ENCODE assay signal across 16 cellular contexts in genomic region chr11:15913261-15913660, GRCh38.
DNase-seq lines count a peak whose midpoint lies in the region; ATAC-seq and TF ChIP-seq lines count a peak whose summit lies in the region.
"Had no signal": no experiment of that assay in that cellular context is flagged by ENCODE, and none has a peak within 500 bp of the region (broad histone marks: within the 10 kb centered on the region; RNA-seq: fewer than 3 reads in every experiment).

No MANE protein-coding gene starts in this region.

- H3K27ac Mint-ChIP-seq in Caco-2 (ENCODE audit: unreplicated experiment), result peak overlapping the region; percentile 6
- H3K27ac Mint-ChIP-seq in neural crest cell (ENCODE audit: unreplicated experiment), result peak overlapping the region; percentile 58
- no peak overlapping the region for H3K27ac Mint-ChIP-seq in activated CD8-positive, alpha-beta memory T cell treated with anti-CD3 and anti-CD28 coated beads, Interleukin-2, amount 10 ng/mL, durations not matched to agents 7 days and 5 days
- H3K27ac Mint-ChIP-seq: memory B cell had no signal

- no TSS peak for BruUV-seq in Caco-2 (replicated peaks; lab: Mats Ljungman, UMichigan)

- intact Hi-C loops in Caco-2 (cut with micrococcal nuclease; ENCODE audit: unreplicated experiment) (loop anchor here (5.0 kb wide), 1 partner anchor 61 kb away; no protein-coding TSS in a partner anchor), Right ventricle myocardium superior (cut with DNase I) (no loop called here), ascending aorta (cut with DNase I) (no loop called here)

- H3K27ac ChIP-seq in VCaP (no peak overlapping the region), ascending aorta (peak overlapping the region in 1 of 2 donors; percentile 49)

- no peaks in the 10 kb centered on the region for H3K36me3 Mint-ChIP-seq in Caco-2 (ENCODE audit: insufficient read depth, unreplicated experiment)
- H3K36me3 Mint-ChIP-seq in neural crest cell (ENCODE audit: low read depth), result peaks cover 2% of the 10 kb centered on the region
- no peaks in the 10 kb centered on the region for H3K36me3 Mint-ChIP-seq in activated T-cell treated with anti-CD3 and anti-CD28 coated beads, Interleukin-2, amount 50 U/mL, for 4 hours (ENCODE audit: insufficient read depth)
- no peaks in the 10 kb centered on the region for H3K36me3 Mint-ChIP-seq in activated CD8-positive, alpha-beta memory T cell treated with anti-CD3 and anti-CD28 coated beads, Interleukin-2, amount 10 ng/mL, durations not matched to agents 7 days and 5 days
- H3K36me3 Mint-ChIP-seq: activated naive CD4-positive, alpha-beta T cell treated with anti-CD3 and anti-CD28 coated beads, Interleukin-2, amount 50 U/mL, for 72 hours; memory B cell had no signal

- CTCF ChIA-PET in Caco-2 (lab: Charles Lee), result interaction anchor here (0.9 to 1.4 kb wide), 2 partner anchors 10 to 700 kb away, joined by 3 read pairs; no protein-coding TSS in a partner anchor
- CTCF ChIA-PET in activated CD8-positive, alpha-beta memory T cell treated with anti-CD3 and anti-CD28 coated beads, Interleukin-2, amount 10 ng/mL, durations not matched to agents 7 days and 5 days (lab: Charles Lee), result no interaction called here

- H3K9me3 ChIP-seq in Caco-2 (0 out of 2 replicates have a peak, but pooled peaks cover 3% of the 10 kb centered on the region), ascending aorta (no peaks in the 10 kb centered on the region)

- H3K4me1 Mint-ChIP-seq in Caco-2 (ENCODE audit: low read depth, unreplicated experiment) (no peaks in the 10 kb centered on the region), neural crest cell (peaks cover 6% of the 10 kb centered on the region)
- H3K4me1 Mint-ChIP-seq in activated T-cell treated with anti-CD3 and anti-CD28 coated beads, Interleukin-2, amount 50 U/mL, for 4 hours (ENCODE audit: low read depth), result no peaks in the 10 kb centered on the region
- H3K4me1 Mint-ChIP-seq in activated CD8-positive, alpha-beta memory T cell treated with anti-CD3 and anti-CD28 coated beads, Interleukin-2, amount 10 ng/mL, durations not matched to agents 7 days and 5 days, result no peaks in the 10 kb centered on the region
- H3K4me1 Mint-ChIP-seq: memory B cell had no signal

- peak in 1 of 2 experiments; percentile 11 for DNase-seq in Caco-2
- DNase-seq in Right ventricle myocardium superior, result no peak
- DNase-seq in neural crest cell (ENCODE audit: low read depth, low spot score), result no peak
- no peak for DNase-seq in ascending aorta (ENCODE audit: low spot score in 2 of 2)
- DNase-seq in activated T-cell treated with anti-CD3 and anti-CD28 coated beads, Interleukin-2, amount 50 U/mL, for 4 hours, result no peak
- DNase-seq in activated CD8-positive, alpha-beta memory T cell treated with anti-CD3 and anti-CD28 coated beads, Interleukin-2, amount 10 ng/mL, durations not matched to agents 7 days and 5 days, result no peak
- DNase-seq: activated CD4-positive, alpha-beta T cell treated with anti-CD3 and anti-CD28 coated beads for 48 hours; central memory CD4-positive, alpha-beta T cell; COR-L47; NCI-H1092 treated with DMSO at 0.1 percent for 48 hours; stimulated activated naive CD4-positive, alpha-beta T cell had no signal

- no peak overlapping the region for H3K4me3 ChIP-seq in Caco-2 (ENCODE audit: low read depth, low read length)
- H3K4me3 ChIP-seq in ascending aorta, result no peak overlapping the region
- H3K4me3 ChIP-seq: smooth muscle cell had no signal

- H3K36me3 ChIP-seq in Caco-2 (ENCODE audit: control insufficient read depth, insufficient read depth, low read length) (no peaks in the 10 kb centered on the region), ascending aorta (no peaks in the 10 kb centered on the region)

- POLR2A ChIA-PET in Caco-2 (lab: Charles Lee), result no interaction called here

- H3K27me3 ChIP-seq in Caco-2 (replicated peaks; ENCODE audit: control insufficient read depth, insufficient read depth, low read length), result no peaks in the 10 kb centered on the region
- H3K27me3 ChIP-seq in ascending aorta, result no peaks in the 10 kb centered on the region

- H3K9me3 Mint-ChIP-seq in Caco-2 (ENCODE audit: unreplicated experiment) (no peaks in the 10 kb centered on the region), neural crest cell (peaks cover 4% of the 10 kb centered on the region)
- no peaks in the 10 kb centered on the region for H3K9me3 Mint-ChIP-seq in activated T-cell treated with anti-CD3 and anti-CD28 coated beads, Interleukin-2, amount 50 U/mL, for 4 hours
- no peaks in the 10 kb centered on the region for H3K9me3 Mint-ChIP-seq in activated CD8-positive, alpha-beta memory T cell treated with anti-CD3 and anti-CD28 coated beads, Interleukin-2, amount 10 ng/mL, durations not matched to agents 7 days and 5 days (ENCODE audit: low read depth)
- H3K9me3 Mint-ChIP-seq: memory B cell had no signal

- H3K27me3 Mint-ChIP-seq in Caco-2 (ENCODE audit: insufficient read depth, unreplicated experiment) (no peaks in the 10 kb centered on the region), neural crest cell (ENCODE audit: low read depth) (no peaks in the 10 kb centered on the region)
- no peaks in the 10 kb centered on the region for H3K27me3 Mint-ChIP-seq in activated T-cell treated with anti-CD3 and anti-CD28 coated beads, Interleukin-2, amount 50 U/mL, for 4 hours (ENCODE audit: low read depth)
- H3K27me3 Mint-ChIP-seq in activated CD8-positive, alpha-beta memory T cell treated with anti-CD3 and anti-CD28 coated beads, Interleukin-2, amount 10 ng/mL, durations not matched to agents 7 days and 5 days, result no peaks in the 10 kb centered on the region
- H3K27me3 Mint-ChIP-seq: memory B cell had no signal

- H3K4me1 ChIP-seq in Caco-2 (no peaks in the 10 kb centered on the region), ascending aorta (no peaks in the 10 kb centered on the region)

- ATAC-seq in Right ventricle myocardium superior (ENCODE audit: poor library complexity), result peak; percentile 41
- ATAC-seq in HG02678 (IDR thresholded peaks at IDR 0.05; ENCODE audit: unreplicated experiment), result no peak
- ATAC-seq in activated T-cell treated with anti-CD3 and anti-CD28 coated beads, Interleukin-2, amount 50 U/mL, for 4 hours, result no peak
- ATAC-seq in activated CD8-positive, alpha-beta memory T cell treated with anti-CD3 and anti-CD28 coated beads, Interleukin-2, amount 10 ng/mL, durations not matched to agents 7 days and 5 days, result no peak
- ATAC-seq: activated naive CD4-positive, alpha-beta T cell treated with anti-CD3 and anti-CD28 coated beads, Interleukin-2, amount 50 U/mL, for 72 hours had no signal

- TF ChIP-seq CTCF in Caco-2 (IDR thresholded peaks at IDR 0.05; ENCODE audit: insufficient read depth in 1 of 2, low read depth in 1 of 2, low read length in 1 of 2, severe bottlenecking in 1 of 2, unreplicated experiment in 1 of 2), result peak in 1 of 2 experiments; percentile 9
- TF ChIP-seq CTCF in VCaP (conservative IDR thresholded peaks at IDR 0.05), result 0 out of 2 replicates have a peak, but pooled peaks have one; percentile 19
- no peak for TF ChIP-seq CTCF in neural crest cell (conservative IDR thresholded peaks at IDR 0.05)
- no peak for TF ChIP-seq CTCF in ascending aorta (IDR thresholded peaks at IDR 0.05)

- H3K4me3 Mint-ChIP-seq in Caco-2 (ENCODE audit: unreplicated experiment) (no peak overlapping the region), neural crest cell (no peak overlapping the region)
- no peak overlapping the region for H3K4me3 Mint-ChIP-seq in activated T-cell treated with anti-CD3 and anti-CD28 coated beads, Interleukin-2, amount 50 U/mL, for 4 hours
- H3K4me3 Mint-ChIP-seq in activated CD8-positive, alpha-beta memory T cell treated with anti-CD3 and anti-CD28 coated beads, Interleukin-2, amount 10 ng/mL, durations not matched to agents 7 days and 5 days, result no peak overlapping the region
- H3K4me3 Mint-ChIP-seq: memory B cell had no signal
